Comparison of ENCODE assay signal across 16 cellular contexts in genomic region chr4:102514298-102514964, GRCh38. TPM values are rescaled to one million over a fixed set of nuclear protein-coding genes. Genes with fewer than 3 reads are reported as not detected.
DNase-seq lines count a peak whose midpoint lies in the region; ATAC-seq, FAIRE-seq and TF ChIP-seq lines count a peak whose summit lies in the region.
"Had no signal": no experiment of that assay in that cellular context is flagged by ENCODE, and none has a peak within 500 bp of the region (broad histone marks: within the 10 kb centered on the region; RNA-seq: fewer than 3 reads in every experiment).

No MANE protein-coding gene starts in this region.

- H3K4me1 Mint-ChIP-seq in activated naive CD8-positive, alpha-beta T cell treated with anti-CD3 and anti-CD28 coated beads for 36 hours, result peaks cover 64% of the 10 kb centered on the region

- peak; percentile 48 for DNase-seq in HepG2 (ENCODE audit: low spot score)
- no peak for DNase-seq in right lobe of liver
- DNase-seq in activated naive CD8-positive, alpha-beta T cell treated with anti-CD3 and anti-CD28 coated beads for 36 hours, result no peak
- DNase-seq in endothelial cell of umbilical vein (ENCODE audit: low read depth, low spot score), result no peak
- DNase-seq in superior temporal gyrus (ENCODE audit: extremely low spot score), result peak; percentile 67
- DNase-seq in NCI-H2029 (lab: John Stamatoyannopoulos, UW), result no peak
- no peak for DNase-seq in GM03348 (ENCODE audit: low spot score)
- DNase-seq: CD8-positive, alpha-beta memory T cell; DMS 273 treated with DMSO at 0.1 percent for 48 hours; Karpas-422; NCI-H1105 treated with DMSO at 0.1 percent for 48 hours; NCI-H187; NCI-H446 had no signal

- H3K27ac ChIP-seq in HepG2 (ENCODE audit: extremely low read length, insufficient read depth, low read length), result peak overlapping the region; percentile 46
- no peak overlapping the region for H3K27ac ChIP-seq in right lobe of liver
- H3K27ac ChIP-seq in endothelial cell of umbilical vein (ENCODE audit: insufficient read depth, low read depth, low read length), result no peak overlapping the region

- H3K27me3 ChIP-seq in HepG2 (ENCODE audit: control insufficient read depth in 1 of 2, insufficient read depth in 2 of 2, low read length in 2 of 2), result no peaks in the 10 kb centered on the region
- H3K27me3 ChIP-seq in right lobe of liver, result no peaks in the 10 kb centered on the region
- no peaks in the 10 kb centered on the region for H3K27me3 ChIP-seq in endothelial cell of umbilical vein (ENCODE audit: control insufficient read depth in 2 of 2, insufficient read depth in 2 of 2, low read length in 2 of 2)

- dilution Hi-C loops in endothelial cell of umbilical vein (cut with MboI; ENCODE audit: extremely low pct_ligation_motif_present, low sequenced_read_pairs), result no loop called here

- no peak for TF ChIP-seq CTCF in HepG2 (CRISPR knock-in tag; IDR thresholded peaks at IDR 0.05)
- no peak for TF ChIP-seq CTCF in right lobe of liver (IDR thresholded peaks at IDR 0.05)
- TF ChIP-seq CTCF in endothelial cell of umbilical vein (IDR thresholded peaks at IDR 0.05; ENCODE audit: extremely low read depth in 1 of 2, insufficient read depth in 1 of 2, low read depth in 1 of 2, low read length in 2 of 2), result no peak

- H3K79me2 ChIP-seq in HepG2 (ENCODE audit: insufficient read depth, low read length) (peaks cover 83% of the 10 kb centered on the region), endothelial cell of umbilical vein (ENCODE audit: control insufficient read depth, insufficient read depth, low read length) (peaks cover 82% of the 10 kb centered on the region)

- H3K27ac Mint-ChIP-seq in activated naive CD8-positive, alpha-beta T cell treated with anti-CD3 and anti-CD28 coated beads for 36 hours, result peak overlapping the region; percentile 55
- H3K27ac Mint-ChIP-seq: B cell had no signal

- H3K4me3 Mint-ChIP-seq in activated naive CD8-positive, alpha-beta T cell treated with anti-CD3 and anti-CD28 coated beads for 36 hours, result no peak overlapping the region
- H3K4me3 Mint-ChIP-seq: B cell had no signal

- peaks cover 15% of the 10 kb centered on the region for H3K9me3 Mint-ChIP-seq in activated naive CD8-positive, alpha-beta T cell treated with anti-CD3 and anti-CD28 coated beads for 36 hours

- H4K20me1 ChIP-seq in HepG2 (ENCODE audit: insufficient read depth, low read length) (0 out of 2 replicates have a peak, but pooled peaks cover under 1% of the 10 kb centered on the region), endothelial cell of umbilical vein (replicated peaks; ENCODE audit: control insufficient read depth, extremely low read depth, insufficient read depth, low read length) (peaks cover 7% of the 10 kb centered on the region)

- CTCF ChIA-PET in HepG2 (lab: Yijun Ruan, JAX; ENCODE audit: low intra/inter-chr PET ratio, low total read pairs), result no interaction called here
- CTCF ChIA-PET in endothelial cell of umbilical vein (lab: Charles Lee), result no interaction called here

- H3K27me3 Mint-ChIP-seq in activated naive CD8-positive, alpha-beta T cell treated with anti-CD3 and anti-CD28 coated beads for 36 hours, result no peaks in the 10 kb centered on the region
- H3K27me3 Mint-ChIP-seq: B cell; CD8-positive, alpha-beta memory T cell had no signal

- TF ChIP-seq RAD21 in HepG2 (CRISPR knock-in tag; IDR thresholded peaks at IDR 0.05), result no peak

- H3K4me1 ChIP-seq in HepG2 (ENCODE audit: insufficient read depth, low read length) (peaks cover 28% of the 10 kb centered on the region), right lobe of liver (peaks cover 0 to 4% (median 0%) of the 10 kb centered on the region in 4 donors), endothelial cell of umbilical vein (ENCODE audit: control insufficient read depth, extremely low read depth, insufficient read depth, low read length) (no peaks in the 10 kb centered on the region)

- H3K4me2 ChIP-seq in HepG2 (ENCODE audit: low read depth, low read length), result 0 out of 2 replicates have a peak overlapping the region, but pooled peaks have one; percentile 11
- no peak overlapping the region for H3K4me2 ChIP-seq in endothelial cell of umbilical vein (ENCODE audit: insufficient read depth, low read length)

- no peaks in the 10 kb centered on the region for H3K36me3 ChIP-seq in HepG2 (replicated peaks in 1 of 2; ENCODE audit: control insufficient read depth in 1 of 2, insufficient read depth in 2 of 2, low read length in 2 of 2)
- no peaks in the 10 kb centered on the region for H3K36me3 ChIP-seq in right lobe of liver
- no peaks in the 10 kb centered on the region for H3K36me3 ChIP-seq in endothelial cell of umbilical vein (ENCODE audit: control insufficient read depth in 2 of 2, extremely low read depth in 1 of 2, insufficient read depth in 2 of 2, low read length in 2 of 2)

- POLR2A ChIA-PET in HepG2 (lab: Yijun Ruan, JAX) (no interaction called here), endothelial cell of umbilical vein (lab: Charles Lee) (no interaction called here)

- no peaks in the 10 kb centered on the region for H3K9me1 ChIP-seq in endothelial cell of umbilical vein (replicated peaks; ENCODE audit: control insufficient read depth, extremely low read depth, insufficient read depth, low read length)

- intact Hi-C loops in HepG2 (cut with micrococcal nuclease; ENCODE audit: unreplicated experiment) (no loop called here), right lobe of liver (cut with DNase I) (no loop called here), endothelial cell of umbilical vein (cut with micrococcal nuclease) (no loop called here)

- H3K9ac ChIP-seq in HepG2 (ENCODE audit: insufficient read depth, low read depth, low read length) (no peak overlapping the region), endothelial cell of umbilical vein (replicated peaks; ENCODE audit: extremely low read depth, insufficient read depth, low read length) (no peak overlapping the region)

- H3K9me3 ChIP-seq in HepG2 (ENCODE audit: low read length) (no peaks in the 10 kb centered on the region), right lobe of liver (no peaks in the 10 kb centered on the region), endothelial cell of umbilical vein (replicated peaks; ENCODE audit: control insufficient read depth, insufficient read depth, low read length) (no peaks in the 10 kb centered on the region)

- TF ChIP-seq POLR2A in HepG2 (IDR thresholded peaks at IDR 0.05; ENCODE audit: insufficient read depth in 1 of 2, low read depth in 2 of 2, low read length in 2 of 2) (no peak), right lobe of liver (IDR thresholded peaks at IDR 0.05) (no peak), endothelial cell of umbilical vein (IDR thresholded peaks at IDR 0.05; ENCODE audit: low read depth, low read length) (no peak)

- in situ Hi-C loops in HepG2 (cut with HindIII; ENCODE audit: extremely low pct_ligation_motif_present, low pct_unique_long_range_greater_than_20kb), result no loop called here

- BruUV-seq in HepG2 (replicated peaks; lab: Mats Ljungman, UMichigan) (no TSS peak), endothelial cell of umbilical vein (replicated peaks; lab: Mats Ljungman, UMichigan) (no TSS peak)

- no peak for FAIRE-seq in HepG2 (lab: Jason Lieb, UNC)
- FAIRE-seq in endothelial cell of umbilical vein (lab: Jason Lieb, UNC), result peak; percentile 28
- FAIRE-seq: H1 had no signal

- no peak overlapping the region for H3K4me3 ChIP-seq in HepG2 (replicated peaks in 1 of 3; ENCODE audit: insufficient read depth in 1 of 3, low read depth in 2 of 3, low read length in 3 of 3)
- H3K4me3 ChIP-seq in right lobe of liver, result no peak overlapping the region
- no peak overlapping the region for H3K4me3 ChIP-seq in endothelial cell of umbilical vein (replicated peaks in 1 of 3; ENCODE audit: insufficient read depth in 1 of 3, low read depth in 1 of 3, low read length in 3 of 3)

- no peak for TF ChIP-seq EP300 in HepG2 (IDR thresholded peaks at IDR 0.05; ENCODE audit: low read depth in 2 of 2, low read length in 2 of 2)
- TF ChIP-seq EP300 in HepG2 (CRISPR knock-in tag; IDR thresholded peaks at IDR 0.05; ENCODE audit: borderline replicate concordance), result no peak

- H3K36me3 Mint-ChIP-seq in activated naive CD8-positive, alpha-beta T cell treated with anti-CD3 and anti-CD28 coated beads for 36 hours, result peaks cover 79% of the 10 kb centered on the region

- WGBS in HepG2 (ENCODE audit: low lambda C conversion rate), result 65% methylated on average over 6 of the region's 6 CpGs
- 80% methylated on average over 4 of the region's 6 CpGs for WGBS in right lobe of liver (ENCODE audit: insufficient coverage, low coverage, low lambda C conversion rate, missing lambda C conversion rate)

- ATAC-seq in HepG2 (no peak; the same call in 1 of the 3 replicates), right lobe of liver (no peak), GM21423 (IDR thresholded peaks at IDR 0.05; ENCODE audit: unreplicated experiment) (no peak)

- H2AFZ ChIP-seq in HepG2 (ENCODE audit: low read length), result no peak overlapping the region
- H2AFZ ChIP-seq in endothelial cell of umbilical vein (ENCODE audit: low read depth, low read length), result no peak overlapping the region

RNA-seq across cellular contexts. Expression of gene NFKB1, which starts 13.3 kb away (rescaled TPM):
- total RNA-seq in HepG2 (2016; rRNA removed; fragmentation: Illumina TruSeq; extraction: Trizol) (31.6 and 37.6 TPM in 2 replicates), right lobe of liver (10 to 100 TPM; 13.8 to 48.6 (median 17.5) TPM), endothelial cell of umbilical vein (41.4 and 42.0 TPM in 2 replicates)
- total RNA-seq in HepG2 (2016; cell fraction: cytosol; rRNA removed; fragmentation: Illumina TruSeq; extraction: Trizol; ENCODE audit: low read depth), result 5.7 and 5.8 TPM in 2 replicates
- total RNA-seq in HepG2 (2016; cell fraction: insoluble cytoplasmic fraction; rRNA removed; fragmentation: Illumina TruSeq; extraction: Trizol), result 32.0 and 36.4 TPM in 2 replicates
- total RNA-seq in HepG2 (2016; cell fraction: membrane; rRNA removed; fragmentation: Illumina TruSeq; extraction: Trizol), result 16.5 and 17.1 TPM in 2 replicates
- 21.7 and 23.1 TPM in 2 replicates for total RNA-seq in HepG2 (2016; cell fraction: nucleus; rRNA removed; fragmentation: Illumina TruSeq; extraction: Trizol)
- polyA plus RNA-seq in HepG2 (2011; rRNA removed) (15.3 and 15.4 TPM in 2 replicates), endothelial cell of umbilical vein (18.2 and 21.3 TPM in 2 replicates)
- polyA plus RNA-seq in HepG2 (2011; cell fraction: cytosol; rRNA removed), result 13.4 and 14.7 TPM in 2 replicates
- 13.2 and 14.1 TPM in 2 replicates for polyA plus RNA-seq in HepG2 (2011; cell fraction: nucleus; rRNA removed)
- polyA plus RNA-seq in HepG2 (2012), result 16.4 TPM in 2 replicates
- polyA plus RNA-seq in HepG2 (2016; cell fraction: cytosol; fragmentation: Illumina TruSeq; extraction: Trizol; ENCODE audit: low read depth), result 2.1 and 2.3 TPM in 2 replicates
- 30.3 and 33.0 TPM in 2 replicates for polyA plus RNA-seq in HepG2 (2016; cell fraction: insoluble cytoplasmic fraction; fragmentation: Illumina TruSeq; extraction: Trizol; ENCODE audit: low read depth)
- polyA plus RNA-seq in HepG2 (2016; cell fraction: membrane; fragmentation: Illumina TruSeq; extraction: Trizol; ENCODE audit: low read depth), result 6.8 and 8.3 TPM in 2 replicates
- 20.3 and 23.7 TPM in 2 replicates for polyA plus RNA-seq in HepG2 (2016; cell fraction: nucleus; fragmentation: Illumina TruSeq; extraction: Trizol; ENCODE audit: insufficient read depth, low read depth)
- 23.9 and 27.4 TPM in 2 replicates for polyA minus RNA-seq in HepG2 (2011; rRNA and poly(A)+ RNA removed; ENCODE audit: low replicate concordance)
- polyA minus RNA-seq in HepG2 (2011; cell fraction: cytosol; rRNA and poly(A)+ RNA removed), result 12.5 and 12.7 TPM in 2 replicates
- polyA minus RNA-seq in HepG2 (2011; cell fraction: nucleus; rRNA and poly(A)+ RNA removed), result 35.7 and 38.5 TPM in 2 replicates
- total RNA-seq in activated naive CD8-positive, alpha-beta T cell treated with anti-CD3 and anti-CD28 coated beads for 36 hours, result 100 to 1,000 TPM; 250 to 259 TPM
- 27.2 and 29.1 TPM in 2 replicates for polyA plus RNA-seq in endothelial cell of umbilical vein (2011; cell fraction: cytosol; rRNA removed)
- polyA plus RNA-seq in endothelial cell of umbilical vein (2011; cell fraction: nucleus; rRNA removed), result 40.3 and 46.2 TPM in 2 replicates
- 30.0 and 30.1 TPM in 2 replicates for polyA plus RNA-seq in endothelial cell of umbilical vein (2012)
- 36.7 and 39.1 TPM in 2 replicates for polyA minus RNA-seq in endothelial cell of umbilical vein
- polyA minus RNA-seq in endothelial cell of umbilical vein (2011; cell fraction: cytosol; rRNA and poly(A)+ RNA removed), result 19.0 TPM
- 42.7 and 55.0 TPM in 2 replicates for polyA minus RNA-seq in endothelial cell of umbilical vein (2011; cell fraction: nucleus; rRNA and poly(A)+ RNA removed)

Comparison
In these comparisons a context has a peak if more than half of its experiments do, and no peak if none do; other contexts are left out.
1. DNase-seq: peak in HepG2 (single experiment) and superior temporal gyrus (single experiment); none in right lobe of liver (0 of 3), activated naive CD8-positive, alpha-beta T cell treated with anti-CD3 and anti-CD28 coated beads for 36 hours (single experiment), endothelial cell of umbilical vein (single experiment), NCI-H2029 (single experiment) and GM03348 (single experiment).